ENCODE assay signal across 1 cellular context in the genomic region with DNA sequence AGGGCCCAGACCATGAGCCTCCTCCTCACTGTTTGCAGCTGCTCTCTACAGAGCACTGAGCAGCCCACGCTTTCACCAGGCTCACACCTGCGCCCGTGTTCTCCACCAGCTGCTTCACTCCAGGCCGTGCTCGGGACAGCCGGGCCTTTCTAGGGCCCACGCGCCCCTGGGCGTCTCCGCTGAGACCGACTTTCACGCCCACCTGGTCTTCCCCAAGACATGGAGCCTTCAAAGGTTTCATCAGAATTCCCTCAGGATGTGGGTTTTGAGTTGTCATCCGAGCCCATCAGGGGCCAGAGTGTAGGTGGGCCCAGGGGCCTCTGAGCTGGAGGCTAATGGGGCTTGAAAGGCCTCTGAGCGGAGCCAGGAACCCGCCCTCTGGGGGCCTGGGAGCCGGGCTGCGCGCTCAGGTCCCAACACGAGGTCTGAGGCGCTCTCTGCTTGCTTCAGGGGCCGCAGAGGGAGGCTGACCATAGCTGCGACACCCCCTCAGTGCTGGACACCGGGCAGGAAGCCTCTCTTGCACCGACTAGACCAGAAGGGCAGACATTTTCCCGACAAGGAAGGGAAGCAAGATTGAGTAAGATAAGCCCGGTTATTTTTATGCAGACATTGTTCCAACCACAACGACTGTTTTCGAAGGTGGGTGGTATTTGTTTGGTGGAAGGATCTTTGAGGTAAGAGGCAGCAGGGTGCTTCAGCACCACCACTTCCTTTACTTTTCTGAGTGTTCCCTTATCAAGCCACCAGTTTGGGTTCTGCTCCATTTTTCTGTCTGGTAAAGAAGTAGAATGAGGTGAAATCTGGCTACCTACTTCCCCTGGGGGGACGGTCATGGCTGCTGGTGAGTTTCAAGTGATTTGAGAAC.
TF ChIP-seq lines count a peak whose summit lies in the region.

No MANE protein-coding gene starts in this region.

TF ChIP-seq in K562, 482 proteins besides CTCF, POLR2A, EP300 and RAD21 (continued from another document):
- TF ChIP-seq, protein P1, sequence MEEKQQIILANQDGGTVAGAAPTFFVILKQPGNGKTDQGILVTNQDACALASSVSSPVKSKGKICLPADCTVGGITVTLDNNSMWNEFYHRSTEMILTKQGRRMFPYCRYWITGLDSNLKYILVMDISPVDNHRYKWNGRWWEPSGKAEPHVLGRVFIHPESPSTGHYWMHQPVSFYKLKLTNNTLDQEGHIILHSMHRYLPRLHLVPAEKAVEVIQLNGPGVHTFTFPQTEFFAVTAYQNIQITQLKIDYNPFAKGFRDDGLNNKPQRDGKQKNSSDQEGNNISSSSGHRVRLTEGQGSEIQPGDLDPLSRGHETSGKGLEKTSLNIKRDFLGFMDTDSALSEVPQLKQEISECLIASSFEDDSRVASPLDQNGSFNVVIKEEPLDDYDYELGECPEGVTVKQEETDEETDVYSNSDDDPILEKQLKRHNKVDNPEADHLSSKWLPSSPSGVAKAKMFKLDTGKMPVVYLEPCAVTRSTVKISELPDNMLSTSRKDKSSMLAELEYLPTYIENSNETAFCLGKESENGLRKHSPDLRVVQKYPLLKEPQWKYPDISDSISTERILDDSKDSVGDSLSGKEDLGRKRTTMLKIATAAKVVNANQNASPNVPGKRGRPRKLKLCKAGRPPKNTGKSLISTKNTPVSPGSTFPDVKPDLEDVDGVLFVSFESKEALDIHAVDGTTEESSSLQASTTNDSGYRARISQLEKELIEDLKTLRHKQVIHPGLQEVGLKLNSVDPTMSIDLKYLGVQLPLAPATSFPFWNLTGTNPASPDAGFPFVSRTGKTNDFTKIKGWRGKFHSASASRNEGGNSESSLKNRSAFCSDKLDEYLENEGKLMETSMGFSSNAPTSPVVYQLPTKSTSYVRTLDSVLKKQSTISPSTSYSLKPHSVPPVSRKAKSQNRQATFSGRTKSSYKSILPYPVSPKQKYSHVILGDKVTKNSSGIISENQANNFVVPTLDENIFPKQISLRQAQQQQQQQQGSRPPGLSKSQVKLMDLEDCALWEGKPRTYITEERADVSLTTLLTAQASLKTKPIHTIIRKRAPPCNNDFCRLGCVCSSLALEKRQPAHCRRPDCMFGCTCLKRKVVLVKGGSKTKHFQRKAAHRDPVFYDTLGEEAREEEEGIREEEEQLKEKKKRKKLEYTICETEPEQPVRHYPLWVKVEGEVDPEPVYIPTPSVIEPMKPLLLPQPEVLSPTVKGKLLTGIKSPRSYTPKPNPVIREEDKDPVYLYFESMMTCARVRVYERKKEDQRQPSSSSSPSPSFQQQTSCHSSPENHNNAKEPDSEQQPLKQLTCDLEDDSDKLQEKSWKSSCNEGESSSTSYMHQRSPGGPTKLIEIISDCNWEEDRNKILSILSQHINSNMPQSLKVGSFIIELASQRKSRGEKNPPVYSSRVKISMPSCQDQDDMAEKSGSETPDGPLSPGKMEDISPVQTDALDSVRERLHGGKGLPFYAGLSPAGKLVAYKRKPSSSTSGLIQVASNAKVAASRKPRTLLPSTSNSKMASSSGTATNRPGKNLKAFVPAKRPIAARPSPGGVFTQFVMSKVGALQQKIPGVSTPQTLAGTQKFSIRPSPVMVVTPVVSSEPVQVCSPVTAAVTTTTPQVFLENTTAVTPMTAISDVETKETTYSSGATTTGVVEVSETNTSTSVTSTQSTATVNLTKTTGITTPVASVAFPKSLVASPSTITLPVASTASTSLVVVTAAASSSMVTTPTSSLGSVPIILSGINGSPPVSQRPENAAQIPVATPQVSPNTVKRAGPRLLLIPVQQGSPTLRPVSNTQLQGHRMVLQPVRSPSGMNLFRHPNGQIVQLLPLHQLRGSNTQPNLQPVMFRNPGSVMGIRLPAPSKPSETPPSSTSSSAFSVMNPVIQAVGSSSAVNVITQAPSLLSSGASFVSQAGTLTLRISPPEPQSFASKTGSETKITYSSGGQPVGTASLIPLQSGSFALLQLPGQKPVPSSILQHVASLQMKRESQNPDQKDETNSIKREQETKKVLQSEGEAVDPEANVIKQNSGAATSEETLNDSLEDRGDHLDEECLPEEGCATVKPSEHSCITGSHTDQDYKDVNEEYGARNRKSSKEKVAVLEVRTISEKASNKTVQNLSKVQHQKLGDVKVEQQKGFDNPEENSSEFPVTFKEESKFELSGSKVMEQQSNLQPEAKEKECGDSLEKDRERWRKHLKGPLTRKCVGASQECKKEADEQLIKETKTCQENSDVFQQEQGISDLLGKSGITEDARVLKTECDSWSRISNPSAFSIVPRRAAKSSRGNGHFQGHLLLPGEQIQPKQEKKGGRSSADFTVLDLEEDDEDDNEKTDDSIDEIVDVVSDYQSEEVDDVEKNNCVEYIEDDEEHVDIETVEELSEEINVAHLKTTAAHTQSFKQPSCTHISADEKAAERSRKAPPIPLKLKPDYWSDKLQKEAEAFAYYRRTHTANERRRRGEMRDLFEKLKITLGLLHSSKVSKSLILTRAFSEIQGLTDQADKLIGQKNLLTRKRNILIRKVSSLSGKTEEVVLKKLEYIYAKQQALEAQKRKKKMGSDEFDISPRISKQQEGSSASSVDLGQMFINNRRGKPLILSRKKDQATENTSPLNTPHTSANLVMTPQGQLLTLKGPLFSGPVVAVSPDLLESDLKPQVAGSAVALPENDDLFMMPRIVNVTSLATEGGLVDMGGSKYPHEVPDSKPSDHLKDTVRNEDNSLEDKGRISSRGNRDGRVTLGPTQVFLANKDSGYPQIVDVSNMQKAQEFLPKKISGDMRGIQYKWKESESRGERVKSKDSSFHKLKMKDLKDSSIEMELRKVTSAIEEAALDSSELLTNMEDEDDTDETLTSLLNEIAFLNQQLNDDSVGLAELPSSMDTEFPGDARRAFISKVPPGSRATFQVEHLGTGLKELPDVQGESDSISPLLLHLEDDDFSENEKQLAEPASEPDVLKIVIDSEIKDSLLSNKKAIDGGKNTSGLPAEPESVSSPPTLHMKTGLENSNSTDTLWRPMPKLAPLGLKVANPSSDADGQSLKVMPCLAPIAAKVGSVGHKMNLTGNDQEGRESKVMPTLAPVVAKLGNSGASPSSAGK (IDR thresholded peaks at IDR 0.05), result peak; percentile 39; the same call in 1 of the 2 replicates
- TF ChIP-seq YY1 (IDR thresholded peaks at IDR 0.05; ENCODE audit: borderline replicate concordance in 1 of 3, control insufficient read depth in 1 of 3, extremely low read depth in 1 of 3, insufficient read depth in 3 of 3, insufficient read length in 1 of 3, insufficient replicate concordance in 2 of 3, low read depth in 1 of 3, low read length in 2 of 3) (peak in 1 of 3 experiments; percentile 12), CBFB (CRISPR knock-in tag; IDR thresholded peaks at IDR 0.05) (no peak), CBFA2T2 (conservative IDR thresholded peaks at IDR 0.05) (no peak)
- TF ChIP-seq, protein P2, sequence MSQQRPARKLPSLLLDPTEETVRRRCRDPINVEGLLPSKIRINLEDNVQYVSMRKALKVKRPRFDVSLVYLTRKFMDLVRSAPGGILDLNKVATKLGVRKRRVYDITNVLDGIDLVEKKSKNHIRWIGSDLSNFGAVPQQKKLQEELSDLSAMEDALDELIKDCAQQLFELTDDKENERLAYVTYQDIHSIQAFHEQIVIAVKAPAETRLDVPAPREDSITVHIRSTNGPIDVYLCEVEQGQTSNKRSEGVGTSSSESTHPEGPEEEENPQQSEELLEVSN (IDR thresholded peaks at IDR 0.05; ENCODE audit: borderline replicate concordance in 1 of 2, extremely low read depth in 1 of 2, insufficient read depth in 1 of 2, insufficient read length in 1 of 2, low read depth in 1 of 2, low read length in 1 of 2, poor library complexity in 1 of 2, severe bottlenecking in 1 of 2), result peak in 1 of 2 experiments; percentile 28
